23 cellular contexts compared by ENCODE assay signal in the genomic region with DNA sequence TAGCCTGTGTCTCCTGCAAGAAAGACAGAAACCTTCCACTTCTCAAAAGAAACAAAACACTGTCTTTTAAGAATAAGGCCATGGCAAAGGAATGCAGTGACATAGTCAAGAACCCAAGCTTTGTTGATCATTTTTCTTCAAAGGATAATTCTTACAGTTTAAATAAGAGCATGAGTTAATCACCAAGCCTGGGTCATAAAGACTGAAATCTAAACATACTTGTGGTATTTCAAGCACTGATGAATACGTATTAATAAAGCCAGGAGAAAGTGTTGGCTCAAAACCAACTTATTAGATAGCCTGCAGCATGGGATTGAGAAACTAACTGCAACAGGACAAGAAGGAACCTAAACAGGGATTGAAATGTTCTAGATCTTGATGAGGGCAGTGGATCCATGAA.
DNase-seq lines count a peak whose midpoint lies in the region; FAIRE-seq and TF ChIP-seq lines count a peak whose summit lies in the region.
"Had no signal": no experiment of that assay in that cellular context is flagged by ENCODE, and none has a peak within 500 bp of the region (broad histone marks: within the 10 kb centered on the region; RNA-seq: fewer than 3 reads in every experiment).

No MANE protein-coding gene starts in this region.

- H2AFZ ChIP-seq in astrocyte (ENCODE audit: low read depth, low read length), result no peak overlapping the region
- H2AFZ ChIP-seq in smooth muscle cell (ENCODE audit: low read depth), result no peak overlapping the region

- TF ChIP-seq CTCF in astrocyte (IDR thresholded peaks at IDR 0.05; ENCODE audit: insufficient read depth, low read depth, low read length) (no peak), smooth muscle cell (IDR thresholded peaks at IDR 0.05; ENCODE audit: borderline replicate concordance, insufficient read depth, poor library complexity, severe bottlenecking) (no peak)

- H3K27me3 ChIP-seq in astrocyte (ENCODE audit: insufficient read depth, low read length) (no peaks in the 10 kb centered on the region), smooth muscle cell (ENCODE audit: low read depth) (no peaks in the 10 kb centered on the region)
- H3K27me3 ChIP-seq: BLaER1, ovary, tibial artery had no signal

- no peak overlapping the region for H3K9ac ChIP-seq in astrocyte (ENCODE audit: low read length)
- no peak overlapping the region for H3K9ac ChIP-seq in smooth muscle cell (ENCODE audit: low read depth)
- H3K9ac ChIP-seq: BLaER1 had no signal

- H3K4me3 ChIP-seq in astrocyte (ENCODE audit: insufficient read depth, low read depth, low read length), result no peak overlapping the region
- no peak overlapping the region for H3K4me3 ChIP-seq in smooth muscle cell
- H3K4me3 ChIP-seq: BLaER1, lower lobe of right lung, ovary, tibial artery had no signal

- intact Hi-C loops in activated CD4-positive, alpha-beta memory T cell treated with anti-CD3 and anti-CD28 coated beads for 36 hours (cut with micrococcal nuclease), result no loop called here

- DNase-seq in NCI-H1105 treated with DMSO at 0.1 percent for 48 hours (lab: John Stamatoyannopoulos, UW) (peak; percentile 13), NCI-H1105 (lab: John Stamatoyannopoulos, UW) (no peak), astrocyte (ENCODE audit: low read depth) (peak; percentile 80), hepatic stellate cell (ENCODE audit: low spot score) (peak; percentile 6), smooth muscle cell (lab: John Stamatoyannopoulos, UW; ENCODE audit: unreplicated experiment) (no peak), NCI-H82 (lab: John Stamatoyannopoulos, UW) (no peak), NCI-H2171 treated with DMSO at 0.1 percent for 48 hours (lab: John Stamatoyannopoulos, UW) (no peak)
- no peak for DNase-seq in activated CD4-positive, alpha-beta memory T cell treated with anti-CD3 and anti-CD28 coated beads for 36 hours
- DNase-seq: activated CD4-positive, alpha-beta T cell treated with anti-CD3 and anti-CD28 coated beads, Interleukin-2, amount 10 ng/mL, durations not matched to agents 24 days and 14 days; activated CD8-positive, alpha-beta memory T cell treated with anti-CD3 and anti-CD28 coated beads, Interleukin-2, amount 50 U/mL, for 4 hours; activated gamma-delta T cell; glutamatergic neuron; lower lobe of right lung; NCI-H187; ovary; stimulated activated naive CD4-positive, alpha-beta T cell; T-helper 1 cell; tibial artery had no signal

- CTCF ChIA-PET in activated CD4-positive, alpha-beta memory T cell treated with anti-CD3 and anti-CD28 coated beads for 36 hours (lab: Charles Lee), result no interaction called here

- no peak overlapping the region for H3K4me3 Mint-ChIP-seq in astrocyte (ENCODE audit: unreplicated experiment)
- no peak overlapping the region for H3K4me3 Mint-ChIP-seq in activated CD4-positive, alpha-beta memory T cell treated with anti-CD3 and anti-CD28 coated beads for 36 hours
- H3K4me3 Mint-ChIP-seq: activated CD4-positive, alpha-beta T cell treated with anti-CD3 and anti-CD28 coated beads, Interleukin-2, amount 10 ng/mL, durations not matched to agents 24 days and 14 days; central memory CD8-positive, alpha-beta T cell; IgD-negative memory B cell had no signal

- FAIRE-seq in astrocyte (lab: Jason Lieb, UNC), result no peak
- FAIRE-seq: H54 had no signal

- H3K9me3 ChIP-seq in astrocyte (ENCODE audit: insufficient read depth, low read depth, low read length), result no peaks in the 10 kb centered on the region
- no peaks in the 10 kb centered on the region for H3K9me3 ChIP-seq in smooth muscle cell (replicated peaks; ENCODE audit: low read depth)
- H3K9me3 ChIP-seq: BLaER1, lower lobe of right lung, ovary, tibial artery had no signal

- no peaks in the 10 kb centered on the region for H3K36me3 ChIP-seq in astrocyte (ENCODE audit: insufficient read depth, low read length)
- no peaks in the 10 kb centered on the region for H3K36me3 ChIP-seq in smooth muscle cell (ENCODE audit: low read depth)
- H3K36me3 ChIP-seq: BLaER1, lower lobe of right lung, ovary, tibial artery had no signal

- H3K27ac Mint-ChIP-seq in astrocyte (ENCODE audit: unreplicated experiment), result no peak overlapping the region
- H3K27ac Mint-ChIP-seq in activated CD4-positive, alpha-beta memory T cell treated with anti-CD3 and anti-CD28 coated beads for 36 hours, result no peak overlapping the region
- H3K27ac Mint-ChIP-seq: activated CD4-positive, alpha-beta T cell treated with anti-CD3 and anti-CD28 coated beads, Interleukin-2, amount 10 ng/mL, durations not matched to agents 24 days and 14 days; IgD-negative memory B cell had no signal

- peaks cover 4% of the 10 kb centered on the region for H3K36me3 Mint-ChIP-seq in astrocyte (ENCODE audit: low read depth, unreplicated experiment)
- no peaks in the 10 kb centered on the region for H3K36me3 Mint-ChIP-seq in activated CD4-positive, alpha-beta memory T cell treated with anti-CD3 and anti-CD28 coated beads for 36 hours
- H3K36me3 Mint-ChIP-seq: IgD-negative memory B cell had no signal

- POLR2A ChIA-PET in activated CD4-positive, alpha-beta memory T cell treated with anti-CD3 and anti-CD28 coated beads for 36 hours (lab: Charles Lee), result no interaction called here

- H3K27ac ChIP-seq in astrocyte (ENCODE audit: low read depth, low read length), result no peak overlapping the region
- no peak overlapping the region for H3K27ac ChIP-seq in smooth muscle cell (ENCODE audit: low read depth)
- H3K27ac ChIP-seq: 22Rv1, BLaER1, lower lobe of right lung, ovary, tibial artery had no signal

- H3K4me1 ChIP-seq in astrocyte (ENCODE audit: insufficient read depth, low read length), result peaks cover 4% of the 10 kb centered on the region
- H3K4me1 ChIP-seq in smooth muscle cell (ENCODE audit: low read depth), result peaks cover 19% of the 10 kb centered on the region
- H3K4me1 ChIP-seq: BLaER1 had no signal

- no peaks in the 10 kb centered on the region for H3K79me2 ChIP-seq in astrocyte (ENCODE audit: insufficient read depth, low read length)
- no peaks in the 10 kb centered on the region for H3K79me2 ChIP-seq in smooth muscle cell (ENCODE audit: low read depth)

- WGBS in smooth muscle cell (ENCODE audit: low lambda C conversion rate), result 7% methylated on average over 1 of the region's 1 CpG

- H3F3A ChIP-seq in smooth muscle cell (ENCODE audit: low read depth), result no peaks in the 10 kb centered on the region

- H3K4me1 Mint-ChIP-seq in astrocyte (ENCODE audit: low read depth, unreplicated experiment), result peaks cover 10% of the 10 kb centered on the region
- H3K4me1 Mint-ChIP-seq in activated CD4-positive, alpha-beta memory T cell treated with anti-CD3 and anti-CD28 coated beads for 36 hours (ENCODE audit: low read depth), result no peaks in the 10 kb centered on the region
- H3K4me1 Mint-ChIP-seq: activated CD4-positive, alpha-beta T cell treated with anti-CD3 and anti-CD28 coated beads, Interleukin-2, amount 10 ng/mL, durations not matched to agents 24 days and 14 days; central memory CD8-positive, alpha-beta T cell; IgD-negative memory B cell had no signal

- H3K4me2 ChIP-seq in astrocyte (ENCODE audit: low read length) (no peak overlapping the region), smooth muscle cell (peak overlapping the region; percentile 2)
- H3K4me2 ChIP-seq: BLaER1 had no signal

- no peaks in the 10 kb centered on the region for H3K27me3 Mint-ChIP-seq in astrocyte (ENCODE audit: low read depth, unreplicated experiment)
- no peaks in the 10 kb centered on the region for H3K27me3 Mint-ChIP-seq in activated CD4-positive, alpha-beta memory T cell treated with anti-CD3 and anti-CD28 coated beads for 36 hours
- H3K27me3 Mint-ChIP-seq: activated CD4-positive, alpha-beta T cell treated with anti-CD3 and anti-CD28 coated beads, Interleukin-2, amount 10 ng/mL, durations not matched to agents 24 days and 14 days; central memory CD8-positive, alpha-beta T cell; IgD-negative memory B cell had no signal

- no peaks in the 10 kb centered on the region for H4K20me1 ChIP-seq in astrocyte (ENCODE audit: insufficient read depth, low read length)
- no peaks in the 10 kb centered on the region for H4K20me1 ChIP-seq in smooth muscle cell (ENCODE audit: low read depth)
- H4K20me1 ChIP-seq: BLaER1 had no signal

- H3K9me3 Mint-ChIP-seq in astrocyte (ENCODE audit: unreplicated experiment), result peaks cover 2% of the 10 kb centered on the region
- H3K9me3 Mint-ChIP-seq in activated CD4-positive, alpha-beta memory T cell treated with anti-CD3 and anti-CD28 coated beads for 36 hours, result no peaks in the 10 kb centered on the region
- H3K9me3 Mint-ChIP-seq: activated CD4-positive, alpha-beta T cell treated with anti-CD3 and anti-CD28 coated beads, Interleukin-2, amount 10 ng/mL, durations not matched to agents 24 days and 14 days; IgD-negative memory B cell had no signal

Comparison
In these comparisons a context has a peak if more than half of its experiments do, and no peak if none do; other contexts are left out.
1. DNase-seq: peak in NCI-H1105 treated with DMSO at 0.1 percent for 48 hours (single experiment), astrocyte (single experiment) and hepatic stellate cell (single experiment); none in NCI-H1105 (single experiment), smooth muscle cell (single experiment), NCI-H82 (single experiment), NCI-H2171 treated with DMSO at 0.1 percent for 48 hours (single experiment) and activated CD4-positive, alpha-beta memory T cell treated with anti-CD3 and anti-CD28 coated beads for 36 hours (single experiment).